8 cellular contexts compared by ENCODE assay signal in the genomic region with DNA sequence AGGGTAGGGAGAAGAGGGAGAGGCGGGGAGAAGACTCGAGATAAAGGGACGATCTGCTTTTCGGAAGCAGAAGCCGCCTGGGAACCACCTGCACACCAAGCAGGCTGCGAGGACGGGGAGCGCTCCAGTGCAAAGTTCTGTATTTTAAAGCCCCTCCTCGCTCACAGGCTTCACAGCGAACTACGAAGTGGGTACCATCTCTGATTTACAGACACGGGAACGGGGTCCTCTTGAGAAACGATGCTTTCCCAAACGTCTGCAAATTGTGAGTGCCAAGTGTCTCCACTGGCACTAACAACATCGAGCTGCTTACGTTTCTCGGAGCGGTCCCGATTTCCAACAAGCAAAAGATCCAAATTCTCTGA. TPM values are rescaled to one million over a fixed set of nuclear protein-coding genes. Genes with fewer than 3 reads are reported as not detected.
DNase-seq lines count a peak whose midpoint lies in the region; ATAC-seq and TF ChIP-seq lines count a peak whose summit lies in the region.

No MANE protein-coding gene starts in this region.

- no peak overlapping the region for H3K27ac ChIP-seq in DOHH2 (ENCODE audit: low read depth, low read length)
- H3K27ac ChIP-seq in right atrium auricular region = peak overlapping the region; percentile 98 to 99
- H3K27ac ChIP-seq in skeletal muscle tissue (ENCODE audit: low read depth, low read length) = peak overlapping the region; percentile 89

- peaks cover 3% of the 10 kb centered on the region for H3K27me3 Mint-ChIP-seq in activated naive CD4-positive, alpha-beta T cell treated with anti-CD3 and anti-CD28 coated beads, Interleukin-2, amount 50 U/mL, for 24 hours

- H3K4me3 Mint-ChIP-seq in activated naive CD4-positive, alpha-beta T cell treated with anti-CD3 and anti-CD28 coated beads, Interleukin-2, amount 50 U/mL, for 24 hours = peak overlapping the region; percentile 92

- DNase-seq in NCI-H1105 treated with DMSO at 0.1 percent for 48 hours (lab: John Stamatoyannopoulos, UW) = peak; percentile 31
- DNase-seq in right atrium auricular region (ENCODE audit: low spot score) = no peak
- DNase-seq in omental fat pad (ENCODE audit: low spot score) = no peak
- no peak for DNase-seq in H4 (ENCODE audit: low spot score)

- H3K4me3 ChIP-seq in DOHH2 (ENCODE audit: low read length) (peak overlapping the region; percentile 82), right atrium auricular region (peak overlapping the region; percentile 90 to 95), skeletal muscle tissue (ENCODE audit: low read length in 3 of 3) (peak overlapping the region; percentile 90 to 92 (median 91))

- H3K9me3 ChIP-seq in DOHH2 (ENCODE audit: control insufficient read depth, insufficient read depth, low read length) (no peaks in the 10 kb centered on the region), right atrium auricular region (no peaks in the 10 kb centered on the region), skeletal muscle tissue (ENCODE audit: control insufficient read depth in 3 of 3, low read length in 3 of 3) (no peaks in the 10 kb centered on the region)

- no peaks in the 10 kb centered on the region for H4K20me1 ChIP-seq in DOHH2 (ENCODE audit: control insufficient read depth, insufficient read depth, low read depth, low read length)

- H3K4me1 ChIP-seq in DOHH2 (ENCODE audit: control insufficient read depth, low read length) (peaks cover 16% of the 10 kb centered on the region), right atrium auricular region (peaks cover 0 to 19% of the 10 kb centered on the region in 2 donors), skeletal muscle tissue (ENCODE audit: control insufficient read depth in 3 of 3, insufficient read depth in 3 of 3, low read length in 3 of 3) (peaks cover 19 to 26% (median 22%) of the 10 kb centered on the region in 3 donors)

- H3K9me3 Mint-ChIP-seq in activated naive CD4-positive, alpha-beta T cell treated with anti-CD3 and anti-CD28 coated beads, Interleukin-2, amount 50 U/mL, for 24 hours = no peaks in the 10 kb centered on the region

- H3K36me3 ChIP-seq in DOHH2 (ENCODE audit: control insufficient read depth, low read length) (no peaks in the 10 kb centered on the region), right atrium auricular region (no peaks in the 10 kb centered on the region), skeletal muscle tissue (ENCODE audit: control insufficient read depth in 3 of 3, insufficient read depth in 3 of 3, low read length in 3 of 3) (no peaks in the 10 kb centered on the region)

- H3K9ac ChIP-seq in skeletal muscle tissue (ENCODE audit: low read depth in 1 of 3, low read length in 3 of 3) = peak overlapping the region; percentile 84 to 91 (median 88)

- H3K4me1 Mint-ChIP-seq in activated naive CD4-positive, alpha-beta T cell treated with anti-CD3 and anti-CD28 coated beads, Interleukin-2, amount 50 U/mL, for 24 hours = peaks cover 24% of the 10 kb centered on the region

- peak overlapping the region; percentile 97 for H3K4me2 ChIP-seq in DOHH2 (ENCODE audit: low read length)

- H3K27me3 ChIP-seq in DOHH2 (ENCODE audit: control insufficient read depth, low read length) (peaks cover 33% of the 10 kb centered on the region), right atrium auricular region (no peaks in the 10 kb centered on the region), skeletal muscle tissue (ENCODE audit: control insufficient read depth in 3 of 3, insufficient read depth in 3 of 3, low read length in 3 of 3) (no peaks in the 10 kb centered on the region)

- ATAC-seq in GM21447 (IDR thresholded peaks at IDR 0.05; ENCODE audit: unreplicated experiment) (peak; percentile 35), omental fat pad (ENCODE audit: low FRiP score) (no peak)

- no peaks in the 10 kb centered on the region for H3K79me2 ChIP-seq in DOHH2 (ENCODE audit: control insufficient read depth, low read length)

- H3F3A ChIP-seq in DOHH2 (ENCODE audit: control insufficient read depth, insufficient read depth) = no peaks in the 10 kb centered on the region

- peak overlapping the region; percentile 39 for H3K27ac Mint-ChIP-seq in activated naive CD4-positive, alpha-beta T cell treated with anti-CD3 and anti-CD28 coated beads, Interleukin-2, amount 50 U/mL, for 24 hours

- no peaks in the 10 kb centered on the region for H3K9me2 ChIP-seq in DOHH2 (replicated peaks; ENCODE audit: control insufficient read depth, low read length)

- no peaks in the 10 kb centered on the region for H3K36me3 Mint-ChIP-seq in activated naive CD4-positive, alpha-beta T cell treated with anti-CD3 and anti-CD28 coated beads, Interleukin-2, amount 50 U/mL, for 24 hours

- TF ChIP-seq CTCF in DOHH2 (IDR thresholded peaks at IDR 0.05; ENCODE audit: low read depth, low read length, poor library complexity, severe bottlenecking) = no peak
- TF ChIP-seq CTCF in right atrium auricular region (IDR thresholded peaks at IDR 0.05) = no peak
- no peak for TF ChIP-seq CTCF in omental fat pad (IDR thresholded peaks at IDR 0.05)

RNA-seq across cellular contexts. Expression of gene STX3, which starts 0.7 kb away (rescaled TPM):
- total RNA-seq in right atrium auricular region (10 to 100 TPM; 10.3 to 18.1 TPM), skeletal muscle tissue (2.6 TPM), omental fat pad (10 to 100 TPM; 19.9 to 37.4 (median 31.9) TPM)
- 25.4 and 40.5 TPM in 2 replicates for total RNA-seq in H4 (2014; rRNA removed; shearing (Covaris generic))

RNA-seq across cellular contexts. Expression of gene OR10V1, which starts 40.8 kb away (rescaled TPM):
- not detected for total RNA-seq in right atrium auricular region
- not detected for total RNA-seq in skeletal muscle tissue
- not detected for total RNA-seq in omental fat pad
- not detected in 2 replicates for total RNA-seq in H4 (2014; rRNA removed; shearing (Covaris generic))

RNA-seq across cellular contexts. Expression of gene MRPL16, which starts 56.1 kb away (rescaled TPM):
- 10 to 100 TPM; 41.9 to 78.5 TPM for total RNA-seq in right atrium auricular region
- 23.5 TPM for total RNA-seq in skeletal muscle tissue
- 10 to 100 TPM; 28.1 to 50.9 (median 38.3) TPM for total RNA-seq in omental fat pad
- total RNA-seq in H4 (2014; rRNA removed; shearing (Covaris generic)) = 62.1 and 64.8 TPM in 2 replicates
